In the genomic region with DNA sequence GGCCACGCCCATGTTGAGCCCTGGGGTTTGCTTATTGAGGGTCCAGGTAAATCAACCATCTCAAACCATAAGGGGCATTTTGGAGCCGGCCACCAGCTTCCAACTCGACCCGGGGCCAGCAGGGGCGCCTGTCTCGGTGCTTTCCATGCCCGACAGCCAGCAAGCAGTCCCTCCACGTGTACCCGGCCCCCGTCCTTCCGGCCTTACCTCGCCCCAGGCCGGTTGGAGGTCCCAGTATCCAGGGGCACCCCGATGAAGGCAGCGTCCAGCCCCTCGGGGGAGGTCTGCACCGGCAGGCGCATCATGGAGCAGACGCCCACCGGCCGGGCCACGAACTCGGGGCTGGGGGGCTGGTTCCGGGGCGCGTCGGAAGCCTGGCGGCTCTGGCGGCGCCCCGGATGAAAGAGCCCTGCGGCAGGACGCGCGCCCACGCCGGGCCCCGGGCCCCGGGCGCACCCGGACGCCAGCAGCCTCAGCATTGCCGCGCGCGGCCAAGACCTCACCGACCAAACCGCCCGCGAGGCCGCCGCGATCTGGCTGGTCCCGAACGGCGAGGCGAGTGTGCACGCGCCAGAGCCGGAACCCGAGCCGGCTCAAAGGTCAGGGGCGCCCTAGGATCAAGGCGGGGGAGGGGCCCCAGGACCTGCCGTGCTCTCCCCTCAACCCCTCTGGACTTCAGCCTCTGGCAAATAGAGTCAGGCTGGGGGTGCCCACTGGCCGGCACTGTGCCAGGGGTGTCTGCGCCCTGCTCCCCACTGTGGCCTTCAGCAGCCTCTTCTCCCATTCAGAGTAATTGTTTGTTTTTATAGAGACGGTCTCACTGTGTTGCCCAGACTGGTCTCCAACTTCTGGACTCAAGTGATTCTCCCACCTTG, we compare ENCODE assay signal across 1 cellular context.
TF ChIP-seq lines count a peak whose summit lies in the region.

A gene with protein sequence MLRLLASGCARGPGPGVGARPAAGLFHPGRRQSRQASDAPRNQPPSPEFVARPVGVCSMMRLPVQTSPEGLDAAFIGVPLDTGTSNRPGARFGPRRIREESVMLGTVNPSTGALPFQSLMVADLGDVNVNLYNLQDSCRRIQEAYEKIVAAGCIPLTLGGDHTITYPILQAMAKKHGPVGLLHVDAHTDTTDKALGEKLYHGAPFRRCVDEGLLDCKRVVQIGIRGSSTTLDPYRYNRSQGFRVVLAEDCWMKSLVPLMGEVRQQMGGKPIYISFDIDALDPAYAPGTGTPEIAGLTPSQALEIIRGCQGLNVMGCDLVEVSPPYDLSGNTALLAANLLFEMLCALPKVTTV (minus strand): TSS at position 563 of the 875 bp plus-strand sequence. CDS start 84 bp downstream, at position 479.

TF ChIP-seq in IMR-90, 13 proteins besides CTCF, POLR2A, EP300 and RAD21 (continued from another document):
- no peak for TF ChIP-seq RFX5 (IDR thresholded peaks at IDR 0.05; ENCODE audit: low read depth, low read length)
- TF ChIP-seq MXI1 (IDR thresholded peaks at IDR 0.05; ENCODE audit: borderline replicate concordance, low read depth, low read length), result no peak
- no peak for TF ChIP-seq FOS (IDR thresholded peaks at IDR 0.05; ENCODE audit: low read depth, low read length)
- no peak for TF ChIP-seq SMC3 (IDR thresholded peaks at IDR 0.05; ENCODE audit: low read depth, low read length)
- no peak for TF ChIP-seq CHD1 (IDR thresholded peaks at IDR 0.05; ENCODE audit: low read depth, low read length)
- TF ChIP-seq, protein P1, sequence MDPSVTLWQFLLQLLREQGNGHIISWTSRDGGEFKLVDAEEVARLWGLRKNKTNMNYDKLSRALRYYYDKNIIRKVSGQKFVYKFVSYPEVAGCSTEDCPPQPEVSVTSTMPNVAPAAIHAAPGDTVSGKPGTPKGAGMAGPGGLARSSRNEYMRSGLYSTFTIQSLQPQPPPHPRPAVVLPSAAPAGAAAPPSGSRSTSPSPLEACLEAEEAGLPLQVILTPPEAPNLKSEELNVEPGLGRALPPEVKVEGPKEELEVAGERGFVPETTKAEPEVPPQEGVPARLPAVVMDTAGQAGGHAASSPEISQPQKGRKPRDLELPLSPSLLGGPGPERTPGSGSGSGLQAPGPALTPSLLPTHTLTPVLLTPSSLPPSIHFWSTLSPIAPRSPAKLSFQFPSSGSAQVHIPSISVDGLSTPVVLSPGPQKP (IDR thresholded peaks at IDR 0.05; ENCODE audit: borderline replicate concordance, low read depth, low read length), result no peak
- TF ChIP-seq MAFK (IDR thresholded peaks at IDR 0.05; ENCODE audit: low read depth, low read length), result no peak
- no peak for TF ChIP-seq BHLHE40 (IDR thresholded peaks at IDR 0.05; ENCODE audit: low read depth, low read length)
- no peak for TF ChIP-seq MAZ (IDR thresholded peaks at IDR 0.05; ENCODE audit: borderline replicate concordance, low read depth, low read length)
- TF ChIP-seq CEBPB (IDR thresholded peaks at IDR 0.05; ENCODE audit: low read depth, low read length), result no peak
- TF ChIP-seq, protein P2, sequence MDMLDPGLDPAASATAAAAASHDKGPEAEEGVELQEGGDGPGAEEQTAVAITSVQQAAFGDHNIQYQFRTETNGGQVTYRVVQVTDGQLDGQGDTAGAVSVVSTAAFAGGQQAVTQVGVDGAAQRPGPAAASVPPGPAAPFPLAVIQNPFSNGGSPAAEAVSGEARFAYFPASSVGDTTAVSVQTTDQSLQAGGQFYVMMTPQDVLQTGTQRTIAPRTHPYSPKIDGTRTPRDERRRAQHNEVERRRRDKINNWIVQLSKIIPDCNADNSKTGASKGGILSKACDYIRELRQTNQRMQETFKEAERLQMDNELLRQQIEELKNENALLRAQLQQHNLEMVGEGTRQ (IDR thresholded peaks at IDR 0.05; ENCODE audit: low read depth, low read length), result no peak
